Comparison of ENCODE assay signal across 18 cellular contexts in the genomic region with DNA sequence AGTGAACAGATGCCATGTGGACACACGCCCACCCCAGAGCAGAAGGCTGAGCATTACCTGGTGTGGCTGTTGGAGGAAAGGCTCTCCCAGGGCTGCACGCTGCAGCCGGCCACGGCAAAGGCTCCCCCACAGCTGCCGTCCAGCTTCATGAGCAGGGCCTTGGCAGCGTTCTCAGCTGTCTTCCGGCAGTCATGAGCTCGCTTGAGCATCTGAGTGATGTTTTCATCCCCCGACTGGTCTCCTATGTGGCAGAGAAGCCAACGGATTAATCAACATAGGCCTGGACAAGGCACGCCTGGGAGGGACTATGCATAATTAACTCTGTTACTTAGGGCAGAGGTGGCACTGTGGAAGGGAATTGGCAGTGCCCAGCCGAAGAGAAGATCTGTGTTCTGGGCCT.
DNase-seq lines count a peak whose midpoint lies in the region; ATAC-seq and TF ChIP-seq lines count a peak whose summit lies in the region.
"Had no signal": no experiment of that assay in that cellular context is flagged by ENCODE, and none has a peak within 500 bp of the region (broad histone marks: within the 10 kb centered on the region; RNA-seq: fewer than 3 reads in every experiment).

No MANE protein-coding gene starts in this region.

- no peak overlapping the region for H3K27ac ChIP-seq in H9 (ENCODE audit: insufficient read length, low read depth, low read length)
- peak overlapping the region; percentile 57 for H3K27ac ChIP-seq in SJCRH30
- no peak overlapping the region for H3K27ac ChIP-seq in endodermal cell (ENCODE audit: low read depth, low read length)

- no peak overlapping the region for H3K4me3 Mint-ChIP-seq in H9
- H3K4me3 Mint-ChIP-seq in endodermal cell, result no peak overlapping the region
- H3K4me3 Mint-ChIP-seq: CD14-positive monocyte had no signal

- H3K14ac ChIP-seq in H9 (ENCODE audit: insufficient read depth, low read length), result no peak overlapping the region

- no peak overlapping the region for H2AFZ ChIP-seq in H9 (ENCODE audit: low read length)

- H3K4me1 ChIP-seq in H9 (ENCODE audit: insufficient read depth, low read length), result no peaks in the 10 kb centered on the region; the same call in 1 of the 2 replicates
- peaks cover 32% of the 10 kb centered on the region for H3K4me1 ChIP-seq in SJCRH30
- peaks cover 42% of the 10 kb centered on the region for H3K4me1 ChIP-seq in skeletal muscle satellite cell (ENCODE audit: control insufficient read depth, insufficient read depth, low read length)
- no peaks in the 10 kb centered on the region for H3K4me1 ChIP-seq in endodermal cell (ENCODE audit: control insufficient read depth, insufficient read depth, low read length)

- no peak overlapping the region for H2AK5ac ChIP-seq in H9 (ENCODE audit: insufficient read length, low read length)

- no peak overlapping the region for H3K23ac ChIP-seq in H9 (ENCODE audit: insufficient read length, low read depth, low read length)

- WGBS in H9 (ENCODE audit: extremely low coverage, insufficient read length, low lambda C conversion rate), result no CpG with 5 or more reads among the region's 12 CpGs
- WGBS in endodermal cell (ENCODE audit: insufficient coverage in 1 of 2, insufficient read length in 1 of 2), 2 experiments, result 86 to 87% methylated on average over 8 to 12 of the region's 12 CpGs

- no peaks in the 10 kb centered on the region for H4K20me1 ChIP-seq in H9 (ENCODE audit: control insufficient read depth, insufficient read depth, insufficient read length)

- H3K27me3 ChIP-seq in H9 (ENCODE audit: insufficient read depth, low read length) (no peaks in the 10 kb centered on the region), SJCRH30 (no peaks in the 10 kb centered on the region), skeletal muscle satellite cell (ENCODE audit: control insufficient read depth, insufficient read depth, low read length) (no peaks in the 10 kb centered on the region), endodermal cell (ENCODE audit: control insufficient read depth, insufficient read depth, low read length, poor library complexity, severe bottlenecking) (no peaks in the 10 kb centered on the region)

- H3K79me2 ChIP-seq in H9 (ENCODE audit: insufficient read depth, low read length), result no peaks in the 10 kb centered on the region

- no peak overlapping the region for H3K18ac ChIP-seq in H9 (ENCODE audit: insufficient read length, low read depth, low read length)

- no peak for TF ChIP-seq CTCF in H9 (conservative IDR thresholded peaks at IDR 0.05)
- TF ChIP-seq CTCF in endodermal cell (conservative IDR thresholded peaks at IDR 0.05), result no peak

- no peak overlapping the region for H3T11ph ChIP-seq in H9 (ENCODE audit: low read length)

- H3K27ac Mint-ChIP-seq in H9 (no peak overlapping the region), endodermal cell (no peak overlapping the region)
- H3K27ac Mint-ChIP-seq: CD14-positive monocyte had no signal

- H3K27me3 Mint-ChIP-seq in H9 (ENCODE audit: low read depth) (peaks cover 4% of the 10 kb centered on the region; the same call in 1 of the 2 replicates), endodermal cell (ENCODE audit: insufficient read depth) (no peaks in the 10 kb centered on the region)

- no peak overlapping the region for H4K5ac ChIP-seq in H9 (ENCODE audit: insufficient read length, low read depth, low read length)

- no peaks in the 10 kb centered on the region for H3K9me3 ChIP-seq in H9 (ENCODE audit: control insufficient read depth, low read depth, low read length)
- H3K9me3 ChIP-seq in SJCRH30 (replicated peaks), result no peaks in the 10 kb centered on the region
- H3K9me3 ChIP-seq in skeletal muscle satellite cell (replicated peaks; ENCODE audit: low read length), result no peaks in the 10 kb centered on the region
- no peaks in the 10 kb centered on the region for H3K9me3 ChIP-seq in endodermal cell (ENCODE audit: control insufficient read depth, low read length)

- no peak overlapping the region for H4K91ac ChIP-seq in H9 (ENCODE audit: insufficient read length, low read depth, low read length)

- H3K36me3 Mint-ChIP-seq in H9 (ENCODE audit: insufficient read depth in 1 of 3, low read depth in 3 of 3) (peaks cover 5 to 19% (median 8%) of the 10 kb centered on the region in 3 experiments; a peak in 5 of 7 replicates), endodermal cell (ENCODE audit: low read depth) (peaks cover 94% of the 10 kb centered on the region)
- H3K36me3 Mint-ChIP-seq: CD14-positive monocyte had no signal

- H2BK5ac ChIP-seq in H9 (ENCODE audit: insufficient read length, low read length), result no peak overlapping the region

- ATAC-seq in HG03108 (IDR thresholded peaks at IDR 0.05; ENCODE audit: unreplicated experiment), result no peak

- H3K4me3 ChIP-seq in SJCRH30, result no peak overlapping the region
- H3K4me3 ChIP-seq in skeletal muscle satellite cell (ENCODE audit: low read length), result no peak overlapping the region
- H3K4me3 ChIP-seq in endodermal cell (ENCODE audit: low read length), result no peak overlapping the region

- no peak overlapping the region for H4K8ac ChIP-seq in H9 (replicated peaks; ENCODE audit: insufficient read length, low read depth, low read length)

- H3K79me1 ChIP-seq in H9 (ENCODE audit: insufficient read depth, low read depth, low read length, poor library complexity, severe bottlenecking), result no peaks in the 10 kb centered on the region

- no peak overlapping the region for H3K9ac ChIP-seq in H9 (ENCODE audit: extremely low read depth, insufficient read length, low read length)
- peak overlapping the region; percentile 28 for H3K9ac ChIP-seq in skeletal muscle satellite cell (ENCODE audit: low read depth, low read length)
- no peak overlapping the region for H3K9ac ChIP-seq in endodermal cell (ENCODE audit: extremely low read depth, low read length, poor library complexity, severe bottlenecking)

- H2BK15ac ChIP-seq in H9 (ENCODE audit: low read depth, low read length), result no peak overlapping the region

- no peak overlapping the region for H2BK120ac ChIP-seq in H9 (ENCODE audit: low read depth, low read length, poor library complexity, severe bottlenecking)

- no peak overlapping the region for H3K4ac ChIP-seq in H9 (ENCODE audit: low read depth, low read length)

- H3K36me3 ChIP-seq in SJCRH30 (peaks cover 12% of the 10 kb centered on the region; the same call in 1 of the 2 replicates), skeletal muscle satellite cell (ENCODE audit: insufficient read depth, low read length) (no peaks in the 10 kb centered on the region), endodermal cell (ENCODE audit: control insufficient read depth, insufficient read depth, low read length) (peaks cover 98% of the 10 kb centered on the region)

- no peak overlapping the region for H2BK12ac ChIP-seq in H9 (ENCODE audit: insufficient read length, low read depth, low read length)

- H3K23me2 ChIP-seq in H9 (ENCODE audit: insufficient read length, low read depth, low read length, poor library complexity, severe bottlenecking), result no peaks in the 10 kb centered on the region

- peak; percentile 10 for DNase-seq in H9
- DNase-seq in SJCRH30, result peak; percentile 75 to 81
- peak; percentile 97 for DNase-seq in myocyte (ENCODE audit: low read depth)
- DNase-seq in endodermal cell, result no peak
- DNase-seq in NCI-H2196 treated with DMSO at 0.1 percent for 48 hours (lab: John Stamatoyannopoulos, UW; ENCODE audit: unreplicated experiment), result no peak
- DNase-seq: ACHN, GDM1, H7, Kasumi-1, NCI-H1092 treated with DMSO at 0.1 percent for 48 hours, NCI-H2081, NCI-H510A, NCI-H748 treated with DMSO at 0.1 percent for 48 hours, OCI-M1, SIG-M5 had no signal

- H3K9me3 Mint-ChIP-seq in H9, result no peaks in the 10 kb centered on the region
- H3K9me3 Mint-ChIP-seq in endodermal cell, result no peaks in the 10 kb centered on the region

- H3K4me2 ChIP-seq in H9 (ENCODE audit: insufficient read depth, insufficient read length, low read length) (no peak overlapping the region), skeletal muscle satellite cell (ENCODE audit: low read length) (peak overlapping the region; percentile 0)

- no peak overlapping the region for H2BK20ac ChIP-seq in H9 (ENCODE audit: low read depth, low read length, poor library complexity, severe bottlenecking)

- H3K56ac ChIP-seq in H9 (ENCODE audit: insufficient read length, low read depth, low read length), result no peak overlapping the region

- H3K4me1 Mint-ChIP-seq in H9, result peaks cover 11 to 12% of the 10 kb centered on the region in 2 experiments
- H3K4me1 Mint-ChIP-seq in endodermal cell, result no peaks in the 10 kb centered on the region

Comparison
In these comparisons a context has a peak if more than half of its experiments do, and no peak if none do; other contexts are left out.
1. DNase-seq: peak in H9 (single experiment), SJCRH30 (2 of 2) and myocyte (single experiment); none in endodermal cell (single experiment) and NCI-H2196 treated with DMSO at 0.1 percent for 48 hours (single experiment).